1 cellular context compared by ENCODE assay signal in genomic region chr10:63323930-63324854, GRCh38.
TF ChIP-seq lines count a peak whose summit lies in the region.

No MANE protein-coding gene starts in this region.

TF ChIP-seq in K562, 482 proteins besides CTCF, POLR2A, EP300 and RAD21 (continued from another document and continues in another):
- TF ChIP-seq ZKSCAN1 (IDR thresholded peaks at IDR 0.05; ENCODE audit: low read depth, low read length) (no peak), LEF1 (IDR thresholded peaks at IDR 0.05) (peak; percentile 28; the same call in 1 of the 2 replicates), HDGF (IDR thresholded peaks at IDR 0.05) (no peak), ID3 (CRISPR knock-in tag; IDR thresholded peaks at IDR 0.05) (no peak), ID3 (tag; IDR thresholded peaks at IDR 0.05) (no peak), MTA1 (IDR thresholded peaks at IDR 0.05; ENCODE audit: borderline replicate concordance) (no peak), TBL1XR1 (IDR thresholded peaks at IDR 0.05; ENCODE audit: low read length in 2 of 2) (peak in 1 of 2 experiments; percentile 9; a peak in 1 of 4 replicates), STAT5A (IDR thresholded peaks at IDR 0.05; ENCODE audit: borderline replicate concordance, low read length) (peak; percentile 44; the same call in 1 of the 2 replicates), ZNF324 (CRISPR knock-in tag; IDR thresholded peaks at IDR 0.05) (no peak), SLC30A9 (CRISPR knock-in tag; IDR thresholded peaks at IDR 0.05) (no peak), XRCC3 (IDR thresholded peaks at IDR 0.05) (no peak), TFE3 (CRISPR knock-in tag; IDR thresholded peaks at IDR 0.05) (no peak), CREB1 (IDR thresholded peaks at IDR 0.05) (no peak), CREB1 (CRISPR knock-in tag; IDR thresholded peaks at IDR 0.05) (no peak), EP400 (IDR thresholded peaks at IDR 0.05) (no peak), ZNF76 (CRISPR knock-in tag; IDR thresholded peaks at IDR 0.05; ENCODE audit: borderline replicate concordance) (no peak), IRF2 (CRISPR knock-in tag; IDR thresholded peaks at IDR 0.05) (no peak), ZNF282 (CRISPR knock-in tag; IDR thresholded peaks at IDR 0.05) (no peak), ARID1B (IDR thresholded peaks at IDR 0.05) (peak; percentile 87), ZBTB26 (CRISPR knock-in tag; IDR thresholded peaks at IDR 0.05) (no peak), HMBOX1 (IDR thresholded peaks at IDR 0.05) (peak; percentile 73), ILK (tag; IDR thresholded peaks at IDR 0.05; ENCODE audit: borderline replicate concordance, low read depth) (no peak), ZNF609 (CRISPR knock-in tag; IDR thresholded peaks at IDR 0.05; ENCODE audit: borderline replicate concordance) (no peak), HMG20A (CRISPR knock-in tag; conservative IDR thresholded peaks at IDR 0.05) (no peak), ZNF75A (CRISPR knock-in tag; IDR thresholded peaks at IDR 0.05) (no peak), RNF219 (CRISPR knock-in tag; IDR thresholded peaks at IDR 0.05) (no peak), HDAC1 (IDR thresholded peaks at IDR 0.05) (0 out of 4 replicates have a peak, but pooled peaks of 1 of the 2 experiments have one; percentile 15), HDAC3 (IDR thresholded peaks at IDR 0.05; ENCODE audit: borderline replicate concordance, partially characterized antibody) (no peak), ASH1L (IDR thresholded peaks at IDR 0.05; ENCODE audit: borderline replicate concordance, low read depth, partially characterized antibody) (no peak), ZNF395 (CRISPR knock-in tag; IDR thresholded peaks at IDR 0.05) (no peak), DPF2 (IDR thresholded peaks at IDR 0.05) (peak; percentile 82), ZNF316 (IDR thresholded peaks at IDR 0.05) (peak; percentile 46), FOXO4 (CRISPR knock-in tag; IDR thresholded peaks at IDR 0.05) (no peak), MTA2 (IDR thresholded peaks at IDR 0.05; ENCODE audit: low read depth) (peak; percentile 44; the same call in 1 of the 2 replicates), BRD9 (IDR thresholded peaks at IDR 0.05; ENCODE audit: low read depth, partially characterized antibody) (no peak), RFX1 (IDR thresholded peaks at IDR 0.05) (no peak), TCF3 (CRISPR knock-in tag; IDR thresholded peaks at IDR 0.05) (peak; percentile 56; the same call in 1 of the 2 replicates), DNMT1 (IDR thresholded peaks at IDR 0.05) (no peak), ARID3B (CRISPR knock-in tag; IDR thresholded peaks at IDR 0.05; ENCODE audit: borderline replicate concordance) (no peak), CGGBP1 (CRISPR knock-in tag; IDR thresholded peaks at IDR 0.05) (no peak), HES1 (IDR thresholded peaks at IDR 0.05; ENCODE audit: low read depth) (no peak), ZC3H11A (IDR thresholded peaks at IDR 0.05; ENCODE audit: low read depth, low read length) (no peak), BRD4 (IDR thresholded peaks at IDR 0.05) (no peak), MBD2 (IDR thresholded peaks at IDR 0.05; ENCODE audit: borderline replicate concordance, low read depth) (0 out of 2 replicates have a peak, but pooled peaks have one; percentile 14), HOMEZ (CRISPR knock-in tag; IDR thresholded peaks at IDR 0.05) (no peak), GTF2B (IDR thresholded peaks at IDR 0.05; ENCODE audit: extremely low read depth, insufficient read length) (no peak), FOXA3 (CRISPR knock-in tag; conservative IDR thresholded peaks at IDR 0.05 in 1 of 2, IDR thresholded peaks at IDR 0.05 in 1 of 2) (no peak)
